ENCODE assay signal across 22 cellular contexts in the genomic region with DNA sequence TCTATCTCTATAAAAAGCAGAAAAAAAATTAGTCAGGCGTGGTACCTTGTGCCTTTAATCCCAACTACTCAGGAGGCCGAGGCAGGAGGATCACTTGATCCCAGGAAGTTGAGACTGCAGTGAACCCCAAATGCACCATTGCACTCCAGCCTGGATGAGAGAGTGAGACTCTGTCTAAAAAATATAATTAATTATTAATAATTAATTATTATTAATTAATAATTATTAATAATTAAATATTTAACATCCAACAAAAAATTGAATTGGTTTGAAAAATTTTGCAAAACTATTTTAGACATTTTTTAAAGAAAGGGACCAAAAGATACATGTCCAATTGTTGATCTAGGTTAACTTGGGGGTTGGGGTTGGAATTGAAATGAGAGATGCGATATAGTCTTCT. TPM values are rescaled to one million over a fixed set of nuclear protein-coding genes. Genes with fewer than 3 reads are reported as not detected.
A peak's percentile ranks its signal among the peaks of the same experiment; 100 is the strongest.
DNase-seq lines count a peak whose midpoint lies in the region; ATAC-seq, FAIRE-seq and TF ChIP-seq lines count a peak whose summit lies in the region.
"Had no signal": no experiment of that assay in that cellular context is flagged by ENCODE, and none has a peak within 500 bp of the region (broad histone marks: within the 10 kb centered on the region; RNA-seq: fewer than 3 reads in every experiment).

No MANE protein-coding gene starts in this region.

- in situ Hi-C loops in GM13977 (cut with MboI; ENCODE audit: low pct_unique_long_range_greater_than_20kb, low sequenced_read_pairs, unreplicated experiment), result loop anchor here (25.0 kb wide), 2 partner anchors 269 to 644 kb away; no protein-coding TSS in a partner anchor

- CTCF ChIA-PET in activated CD4-positive, alpha-beta T cell treated with anti-CD3 and anti-CD28 coated beads, Interleukin-2, amount 10 ng/mL, durations not matched to agents 7 days and 5 days (lab: Charles Lee), result no interaction called here

- POLR2A ChIA-PET in activated CD4-positive, alpha-beta T cell treated with anti-CD3 and anti-CD28 coated beads, Interleukin-2, amount 10 ng/mL, durations not matched to agents 7 days and 5 days (lab: Charles Lee), result no interaction called here

- TF ChIP-seq CTCF in glutamatergic neuron (IDR thresholded peaks at IDR 0.05; ENCODE audit: partially characterized antibody, unreplicated experiment), result no peak
- TF ChIP-seq CTCF in GM13977 (IDR thresholded peaks at IDR 0.05; ENCODE audit: extremely low read depth, insufficient read depth, missing control alignments), result no peak

- H3K4me3 ChIP-seq in skeletal muscle tissue (ENCODE audit: low read length in 3 of 3), result no peak overlapping the region
- H3K4me3 ChIP-seq: BLaER1 treated with 17β-estradiol and CSF1 and Interleukin-3, amounts not matched to agents 10 nM and 100 nM; GM12878 had no signal

- H3K4me1 Mint-ChIP-seq in glutamatergic neuron (ENCODE audit: low read depth, unreplicated experiment), result no peaks in the 10 kb centered on the region
- H3K4me1 Mint-ChIP-seq in activated CD4-positive, alpha-beta T cell treated with anti-CD3 and anti-CD28 coated beads, Interleukin-2, amount 10 ng/mL, durations not matched to agents 7 days and 5 days, result no peaks in the 10 kb centered on the region

- peak overlapping the region; percentile 83 for H3K27ac ChIP-seq in skeletal muscle tissue (ENCODE audit: low read depth, low read length)
- H3K27ac ChIP-seq: 22Rv1; BLaER1 treated with 17β-estradiol and CSF1 and Interleukin-3, amounts not matched to agents 10 nM and 100 nM; HL-60 had no signal

- ATAC-seq in GM18498 (IDR thresholded peaks at IDR 0.05; ENCODE audit: unreplicated experiment), result no peak
- ATAC-seq: CD8-positive, alpha-beta T cell; GM12878 had no signal

- peak overlapping the region; percentile 38 for H3K27ac Mint-ChIP-seq in glutamatergic neuron (ENCODE audit: unreplicated experiment)
- H3K27ac Mint-ChIP-seq in activated CD4-positive, alpha-beta T cell treated with anti-CD3 and anti-CD28 coated beads, Interleukin-2, amount 10 ng/mL, durations not matched to agents 7 days and 5 days, result no peak overlapping the region
- H3K27ac Mint-ChIP-seq: CD8-positive, alpha-beta T cell had no signal

- no peak overlapping the region for H3K4me3 Mint-ChIP-seq in glutamatergic neuron (ENCODE audit: unreplicated experiment)
- H3K4me3 Mint-ChIP-seq in activated CD4-positive, alpha-beta T cell treated with anti-CD3 and anti-CD28 coated beads, Interleukin-2, amount 10 ng/mL, durations not matched to agents 7 days and 5 days, result no peak overlapping the region
- H3K4me3 Mint-ChIP-seq: CD8-positive, alpha-beta T cell; H9 had no signal

- no peaks in the 10 kb centered on the region for H3K36me3 ChIP-seq in skeletal muscle tissue (ENCODE audit: control insufficient read depth in 3 of 3, insufficient read depth in 3 of 3, low read length in 3 of 3)
- H3K36me3 ChIP-seq: BLaER1 treated with 17β-estradiol and CSF1 and Interleukin-3, amounts not matched to agents 10 nM and 100 nM had no signal

- H3K9me3 ChIP-seq in skeletal muscle tissue (ENCODE audit: control insufficient read depth in 3 of 3, low read length in 3 of 3), result no peaks in the 10 kb centered on the region
- H3K9me3 ChIP-seq: BLaER1 treated with 17β-estradiol and CSF1 and Interleukin-3, amounts not matched to agents 10 nM and 100 nM had no signal

- FAIRE-seq in A204.1 (lab: Jason Lieb, UNC), result peak; percentile 78
- peak; percentile 88 for FAIRE-seq in TTC549 (lab: Jason Lieb, UNC)
- FAIRE-seq: GM12878, GM18507, H1 had no signal

- peaks cover 6% of the 10 kb centered on the region for H3K9me3 Mint-ChIP-seq in glutamatergic neuron (ENCODE audit: unreplicated experiment)
- no peaks in the 10 kb centered on the region for H3K9me3 Mint-ChIP-seq in activated CD4-positive, alpha-beta T cell treated with anti-CD3 and anti-CD28 coated beads, Interleukin-2, amount 10 ng/mL, durations not matched to agents 7 days and 5 days
- H3K9me3 Mint-ChIP-seq: CD8-positive, alpha-beta T cell; H9 had no signal

- peaks cover 2 to 36% (median 12%) of the 10 kb centered on the region in 3 donors for H3K4me1 ChIP-seq in skeletal muscle tissue (ENCODE audit: control insufficient read depth in 3 of 3, insufficient read depth in 3 of 3, low read length in 3 of 3)

- no peaks in the 10 kb centered on the region for H3K27me3 ChIP-seq in skeletal muscle tissue (ENCODE audit: control insufficient read depth in 3 of 3, insufficient read depth in 3 of 3, low read length in 3 of 3)
- H3K27me3 ChIP-seq: BLaER1 treated with 17β-estradiol and CSF1 and Interleukin-3, amounts not matched to agents 10 nM and 100 nM had no signal

- DNase-seq in glutamatergic neuron, result no peak
- no peak for DNase-seq in activated CD4-positive, alpha-beta T cell treated with anti-CD3 and anti-CD28 coated beads, Interleukin-2, amount 10 ng/mL, durations not matched to agents 7 days and 5 days
- no peak for DNase-seq in GM13977 (ENCODE audit: low spot score)
- DNase-seq: CD8-positive, alpha-beta T cell; COR-L47; DMS 273 treated with DMSO at 0.1 percent for 48 hours; DMS53; DND-41; EL; H9 had no signal

- H3K9ac ChIP-seq in skeletal muscle tissue (ENCODE audit: low read depth in 1 of 3, low read length in 3 of 3), result no peak overlapping the region
- H3K9ac ChIP-seq: BLaER1 treated with 17β-estradiol and CSF1 and Interleukin-3, amounts not matched to agents 10 nM and 100 nM had no signal

- peaks cover 8% of the 10 kb centered on the region for H3K27me3 Mint-ChIP-seq in glutamatergic neuron (ENCODE audit: unreplicated experiment)
- H3K27me3 Mint-ChIP-seq in activated CD4-positive, alpha-beta T cell treated with anti-CD3 and anti-CD28 coated beads, Interleukin-2, amount 10 ng/mL, durations not matched to agents 7 days and 5 days, result no peaks in the 10 kb centered on the region

- peaks cover 5% of the 10 kb centered on the region for H3K36me3 Mint-ChIP-seq in glutamatergic neuron (ENCODE audit: unreplicated experiment)
- H3K36me3 Mint-ChIP-seq in activated CD4-positive, alpha-beta T cell treated with anti-CD3 and anti-CD28 coated beads, Interleukin-2, amount 10 ng/mL, durations not matched to agents 7 days and 5 days (ENCODE audit: low read depth), result no peaks in the 10 kb centered on the region
- H3K36me3 Mint-ChIP-seq: CD8-positive, alpha-beta T cell had no signal

RNA-seq across cellular contexts. Expression of gene MYH3, which starts 51.0 kb away (rescaled TPM):
- 2.1 TPM for total RNA-seq in glutamatergic neuron (ENCODE audit: unreplicated experiment)
- 6,986 TPM for total RNA-seq in skeletal muscle tissue
- 1 to 10 TPM; 3.9 to 5.5 TPM for total RNA-seq in activated CD4-positive, alpha-beta T cell treated with anti-CD3 and anti-CD28 coated beads, Interleukin-2, amount 10 ng/mL, durations not matched to agents 7 days and 5 days

RNA-seq across cellular contexts. Expression of gene MYH2, which starts 56.7 kb away (rescaled TPM):
- total RNA-seq in glutamatergic neuron (ENCODE audit: unreplicated experiment), result not detected
- 43.8 TPM for total RNA-seq in skeletal muscle tissue
- not detected for total RNA-seq in activated CD4-positive, alpha-beta T cell treated with anti-CD3 and anti-CD28 coated beads, Interleukin-2, amount 10 ng/mL, durations not matched to agents 7 days and 5 days
- total RNA-seq: CD8-positive, alpha-beta T cell; G401; GM12878; HT1080 had no signal

Comparison
In these comparisons a context has a peak if more than half of its experiments do, and no peak if none do; other contexts are left out.
1. RNA of gene MYH3, which starts 51.0 kb away (total RNA-seq): 6,986 TPM in skeletal muscle tissue (single experiment); 3.9 to 5.5 TPM in activated CD4-positive, alpha-beta T cell treated with anti-CD3 and anti-CD28 coated beads, Interleukin-2, amount 10 ng/mL, durations not matched to agents 7 days and 5 days and 2.1 TPM in glutamatergic neuron (single experiment); every median in the first group is over 1,000 times any median in the second.
2. RNA of gene MYH2, which starts 56.7 kb away (total RNA-seq): 43.8 TPM in skeletal muscle tissue (single experiment); not detected in glutamatergic neuron (single experiment) and not detected in activated CD4-positive, alpha-beta T cell treated with anti-CD3 and anti-CD28 coated beads, Interleukin-2, amount 10 ng/mL, durations not matched to agents 7 days and 5 days; every median in the first group is over 10 times any median in the second.